ENCODE assay signal across 9 cellular contexts in the genomic region with DNA sequence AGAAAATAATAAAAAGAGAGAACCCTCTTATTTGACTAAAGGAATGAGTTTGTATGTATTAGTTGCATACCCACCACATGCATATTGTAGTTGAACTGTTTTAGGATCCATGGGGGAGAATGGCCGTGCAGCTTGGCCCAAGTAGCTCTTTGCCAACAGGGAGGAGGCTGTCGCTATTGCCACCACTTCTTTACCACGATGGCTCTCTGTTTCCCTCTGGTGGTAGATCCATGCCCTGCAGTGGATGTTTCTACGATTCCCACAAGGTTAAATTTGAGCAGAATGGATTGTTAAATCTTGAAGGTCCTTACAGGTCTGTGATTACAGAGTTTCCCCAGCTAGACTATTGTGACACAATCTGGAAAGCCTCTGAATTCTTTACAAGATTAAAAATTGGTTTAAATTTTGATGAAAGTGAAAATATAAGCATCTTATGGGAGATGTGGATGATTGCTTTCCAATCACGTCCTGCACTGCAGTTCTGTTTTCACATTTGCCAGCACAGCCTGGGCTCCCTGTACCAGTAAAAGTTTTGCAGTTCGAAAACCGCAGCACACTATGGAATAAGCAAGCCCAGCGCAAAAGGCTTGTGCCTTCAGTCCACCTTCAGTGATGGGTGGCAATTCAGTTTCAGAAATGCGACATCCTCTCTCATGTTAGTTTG. TPM values are rescaled to one million over a fixed set of nuclear protein-coding genes. Genes with fewer than 3 reads are reported as not detected.
DNase-seq lines count a peak whose midpoint lies in the region; TF ChIP-seq lines count a peak whose summit lies in the region.
"Had no signal": no experiment of that assay in that cellular context is flagged by ENCODE, and none has a peak within 500 bp of the region (broad histone marks: within the 10 kb centered on the region; RNA-seq: fewer than 3 reads in every experiment).

No MANE protein-coding gene starts in this region.

- no peak for TF ChIP-seq POLR2A in vagina (IDR thresholded peaks at IDR 0.05)

- peaks cover 8% of the 10 kb centered on the region for H3K27me3 ChIP-seq in SJSA1 (replicated peaks)
- no peaks in the 10 kb centered on the region for H3K27me3 ChIP-seq in vagina

- H3K27ac ChIP-seq in SJSA1 (no peak overlapping the region), vagina (no peak overlapping the region)

- TF ChIP-seq CTCF in GM20000 (IDR thresholded peaks at IDR 0.05; ENCODE audit: extremely low read depth, missing control alignments) = peak; percentile 86
- TF ChIP-seq CTCF in vagina (IDR thresholded peaks at IDR 0.05) = peak; percentile 64 to 81 (median 77)

- intact Hi-C loops in posterior cingulate gyrus (cut with DNase I) (loop anchor here (1.0 kb wide), 1 partner anchor 93 kb away; no protein-coding TSS in a partner anchor), vagina (cut with DNase I) (no loop called here)

- H3K4me1 ChIP-seq in SJSA1 (replicated peaks) (peaks cover 33% of the 10 kb centered on the region), vagina (no peaks in the 10 kb centered on the region)

- H3K4me3 ChIP-seq in SJSA1 (no peak overlapping the region), vagina (no peak overlapping the region)

- DNase-seq in COR-L47 (lab: John Stamatoyannopoulos, UW) (peak; percentile 20), GM20000 (ENCODE audit: low spot score) (peak; percentile 78), LoVo (ENCODE audit: low spot score) (peak; percentile 66), SJSA1 (ENCODE audit: low read depth in 1 of 2, low spot score in 2 of 2) (peak; percentile 56 to 65), glomerular endothelial cell (ENCODE audit: extremely low read depth, low read depth, low spot score) (peak; percentile 41), posterior cingulate gyrus (peak in 7 of 10 donors; percentile 49 to 89 (median 76)), vagina (ENCODE audit: extremely low spot score in 2 of 2) (no peak)
- peak; percentile 88 for DNase-seq in activated effector memory CD4-positive, alpha-beta T cell treated with anti-CD3 and anti-CD28 coated beads, Interleukin-2, amount 50 U/mL, for 16 hours

- H3K9me3 ChIP-seq in SJSA1 (replicated peaks) (no peaks in the 10 kb centered on the region), vagina (no peaks in the 10 kb centered on the region)

- H3K36me3 ChIP-seq in SJSA1 (no peaks in the 10 kb centered on the region), vagina (no peaks in the 10 kb centered on the region)

RNA-seq across cellular contexts. Expression of gene FNDC1, which starts 34.4 kb away (rescaled TPM):
- 4.9 and 5.7 TPM in 2 replicates for total RNA-seq in SJSA1 (2014; rRNA removed; shearing (Covaris generic))
- 0.06 TPM in 1 of 2 replicates, not detected in the other for total RNA-seq in glomerular endothelial cell
- 0.49 TPM for total RNA-seq in vagina
- total RNA-seq: T-helper 1 cell treated with Interleukin-12 subunit alpha and Interleukin-12 subunit beta and Interleukin-4 antibody, amounts not matched to agents 30 ng/mL and 1 ng/mL, for 36 hours had no signal

Comparison
In these comparisons a context has a peak if more than half of its experiments do, and no peak if none do; other contexts are left out.
1. DNase-seq: peak in COR-L47 (single experiment), GM20000 (single experiment), LoVo (single experiment), SJSA1 (2 of 2), activated effector memory CD4-positive, alpha-beta T cell treated with anti-CD3 and anti-CD28 coated beads, Interleukin-2, amount 50 U/mL, for 16 hours (single experiment), glomerular endothelial cell (single experiment) and posterior cingulate gyrus (7 of 10); none in vagina (0 of 2).